9 cellular contexts compared by ENCODE assay signal in genomic region chr17:3796110-3796821, GRCh38. TPM values are rescaled to one million over a fixed set of nuclear protein-coding genes. Genes with fewer than 3 reads are reported as not detected.
DNase-seq lines count a peak whose midpoint lies in the region; ATAC-seq and TF ChIP-seq lines count a peak whose summit lies in the region.
"Had no signal": no experiment of that assay in that cellular context is flagged by ENCODE, and none has a peak within 500 bp of the region (broad histone marks: within the 10 kb centered on the region; RNA-seq: fewer than 3 reads in every experiment).

No MANE protein-coding gene starts in this region.

- H3K36me3 ChIP-seq in IMR-90 (ENCODE audit: control insufficient read depth, insufficient read depth, low read length) (no peaks in the 10 kb centered on the region), esophagus squamous epithelium (no peaks in the 10 kb centered on the region)
- H3K36me3 ChIP-seq: heart left ventricle had no signal

- intact Hi-C loops in IMR-90 (cut with micrococcal nuclease) (no loop called here), esophagus squamous epithelium (cut with DNase I) (no loop called here)
- intact Hi-C loops in activated T-helper 2 cell treated with anti-CD3 and anti-CD28 coated beads, Interferon-gamma antibody, Interleukin-2, Interleukin-4, amounts not matched to agents 10 μg/mL and 5 μg/mL and 100 μg/mL, durations not matched to agents 14 hours and 24 hours and 36 hours (cut with micrococcal nuclease) = loop anchor here (1.0 to 5.0 kb wide), 2 partner anchors 31 to 84 kb away; no protein-coding TSS in a partner anchor

- CTCF ChIA-PET in IMR-90 (lab: Yijun Ruan, JAX) = interaction anchor here (2.3 kb wide), 1 partner anchor 58 kb away, joined by 5 read pairs; no protein-coding TSS in a partner anchor

- no peak overlapping the region for H3K4me3 ChIP-seq in IMR-90 (ENCODE audit: insufficient read depth, low read depth, low read length)
- H3K4me3 ChIP-seq in esophagus squamous epithelium = no peak overlapping the region
- H3K4me3 ChIP-seq: heart left ventricle had no signal

- H3K27me3 ChIP-seq in IMR-90 (ENCODE audit: control insufficient read depth, insufficient read depth, low read length) = no peaks in the 10 kb centered on the region
- H3K27me3 ChIP-seq in esophagus squamous epithelium = no peaks in the 10 kb centered on the region
- H3K27me3 ChIP-seq: heart left ventricle had no signal

- no peak overlapping the region for H3K18ac ChIP-seq in IMR-90 (ENCODE audit: low read depth, low read length)

- H2BK20ac ChIP-seq in IMR-90 (ENCODE audit: low read depth, low read length) = no peak overlapping the region

- H3K79me1 ChIP-seq in IMR-90 (ENCODE audit: low read depth in 1 of 2, low read length in 2 of 2) = peaks cover 0 to 6% of the 10 kb centered on the region in 2 experiments; a peak in 2 of 4 replicates

- H4K20me1 ChIP-seq in IMR-90 (ENCODE audit: insufficient read depth, low read length) = no peaks in the 10 kb centered on the region; the same call in 1 of the 2 replicates

- DNase-seq in IMR-90 (no peak), midbrain (lab: John Stamatoyannopoulos, UW) (no peak), NCI-H526 (lab: John Stamatoyannopoulos, UW) (no peak), esophagus squamous epithelium (lab: John Stamatoyannopoulos, UW) (no peak), NOMO-1 treated with dmso at 0.1 percent for 144 hours (lab: John Stamatoyannopoulos, UW; ENCODE audit: unreplicated experiment) (no peak)
- peak; percentile 68 for DNase-seq in activated T-helper 2 cell treated with anti-CD3 and anti-CD28 coated beads, Interferon-gamma antibody, Interleukin-2, Interleukin-4, amounts not matched to agents 10 μg/mL and 5 μg/mL and 100 μg/mL, durations not matched to agents 14 hours and 24 hours and 36 hours (ENCODE audit: low spot score)
- DNase-seq in stimulated activated CD4-positive, alpha-beta T cell treated with anti-CD3 and anti-CD28 coated beads, Interleukin-2, amount 100 ng/mL, for 48 hours = peak; percentile 50 to 60
- DNase-seq: heart left ventricle had no signal

- WGBS in IMR-90 (ENCODE audit: extremely low coverage in 2 of 2, insufficient read length in 1 of 2), 2 experiments = 74% methylated on average over 4 of the region's 17 CpGs; no CpG with 5 or more reads in 1 of the 2 experiments
- WGBS in esophagus squamous epithelium, 2 donors = 68 to 71% methylated on average over 5 to 11 of the region's 17 CpGs

- H3K56ac ChIP-seq in IMR-90 (ENCODE audit: extremely low read depth, insufficient read depth, low read length) = no peak overlapping the region

- no peak for TF ChIP-seq RAD21 in IMR-90 (IDR thresholded peaks at IDR 0.05; ENCODE audit: low read length)

- H3K36me3 Mint-ChIP-seq in activated T-helper 2 cell treated with anti-CD3 and anti-CD28 coated beads, Interferon-gamma antibody, Interleukin-2, Interleukin-4, amounts not matched to agents 10 μg/mL and 5 μg/mL and 100 μg/mL, durations not matched to agents 14 hours and 24 hours and 36 hours (ENCODE audit: low read depth) = no peaks in the 10 kb centered on the region

- peak overlapping the region; percentile 57 for H2AK9ac ChIP-seq in IMR-90 (replicated peaks; ENCODE audit: low read depth, low read length, poor library complexity)

- H4K8ac ChIP-seq in IMR-90 (ENCODE audit: low read depth in 2 of 2, low read length in 2 of 2) = no peak overlapping the region

- 0 out of 2 replicates have a peak overlapping the region, but pooled peaks have one; percentile 35 for H2AK5ac ChIP-seq in IMR-90 (ENCODE audit: low read depth, low read length)

- ATAC-seq in GM19463 (IDR thresholded peaks at IDR 0.05; ENCODE audit: unreplicated experiment) (peak; percentile 83), IMR-90 (ENCODE audit: low read depth) (no peak)

- H3K4me1 ChIP-seq in IMR-90 (ENCODE audit: control insufficient read depth, insufficient read depth, low read length) = peaks cover 16% of the 10 kb centered on the region
- peaks cover 0 to 23% (median 10%) of the 10 kb centered on the region in 3 donors for H3K4me1 ChIP-seq in esophagus squamous epithelium

- H3K9me3 ChIP-seq in IMR-90 (ENCODE audit: control insufficient read depth, insufficient read depth, low read length) = no peaks in the 10 kb centered on the region
- H3K9me3 ChIP-seq in esophagus squamous epithelium = no peaks in the 10 kb centered on the region
- H3K9me3 ChIP-seq: heart left ventricle had no signal

- no peak overlapping the region for H4K5ac ChIP-seq in IMR-90 (ENCODE audit: low read depth, low read length)

- H3K9ac ChIP-seq in IMR-90 (ENCODE audit: low read depth, low read length) = no peak overlapping the region

- H3K4ac ChIP-seq in IMR-90 (ENCODE audit: low read depth, low read length) = no peak overlapping the region

- TF ChIP-seq CTCF in IMR-90 (conservative IDR thresholded peaks at IDR 0.05; ENCODE audit: low read depth, low read length) (no peak), esophagus squamous epithelium (IDR thresholded peaks at IDR 0.05) (no peak)

- in situ Hi-C loops in IMR-90 (cut with MboI; ENCODE audit: low sequenced_read_pairs) = no loop called here

- H3K14ac ChIP-seq in IMR-90 (replicated peaks; ENCODE audit: low read depth, low read length) = no peak overlapping the region

- H2BK120ac ChIP-seq in IMR-90 (ENCODE audit: low read depth, low read length) = no peak overlapping the region

- peaks cover 50% of the 10 kb centered on the region for H3K4me1 Mint-ChIP-seq in activated T-helper 2 cell treated with anti-CD3 and anti-CD28 coated beads, Interferon-gamma antibody, Interleukin-2, Interleukin-4, amounts not matched to agents 10 μg/mL and 5 μg/mL and 100 μg/mL, durations not matched to agents 14 hours and 24 hours and 36 hours (ENCODE audit: low read depth)

- dilution Hi-C loops in IMR-90 (cut with HindIII; ENCODE audit: low sequenced_read_pairs, unreplicated experiment) = no loop called here

- no peak overlapping the region for H4K91ac ChIP-seq in IMR-90 (ENCODE audit: insufficient read depth, low read depth, low read length)

- no TSS peak for BruUV-seq in IMR-90 (replicated peaks; lab: Mats Ljungman, UMichigan)

- TF ChIP-seq POLR2A in IMR-90 (IDR thresholded peaks at IDR 0.05; ENCODE audit: low read depth, low read length) = no peak
- TF ChIP-seq POLR2A in esophagus squamous epithelium (IDR thresholded peaks at IDR 0.05) = no peak

- no peaks in the 10 kb centered on the region for H3K9me3 Mint-ChIP-seq in activated T-helper 2 cell treated with anti-CD3 and anti-CD28 coated beads, Interferon-gamma antibody, Interleukin-2, Interleukin-4, amounts not matched to agents 10 μg/mL and 5 μg/mL and 100 μg/mL, durations not matched to agents 14 hours and 24 hours and 36 hours

- H3K27ac ChIP-seq in IMR-90 (ENCODE audit: insufficient read depth, low read length) = no peak overlapping the region
- no peak overlapping the region for H3K27ac ChIP-seq in esophagus squamous epithelium
- H3K27ac ChIP-seq: heart left ventricle had no signal

- POLR2A ChIA-PET in IMR-90 (lab: Charles Lee; ENCODE audit: unreplicated experiment) = no interaction called here

- no peaks in the 10 kb centered on the region for H3K27me3 Mint-ChIP-seq in activated T-helper 2 cell treated with anti-CD3 and anti-CD28 coated beads, Interferon-gamma antibody, Interleukin-2, Interleukin-4, amounts not matched to agents 10 μg/mL and 5 μg/mL and 100 μg/mL, durations not matched to agents 14 hours and 24 hours and 36 hours (ENCODE audit: low read depth)

- no peak overlapping the region for H3K4me2 ChIP-seq in IMR-90 (ENCODE audit: low read depth, low read length)

- H3K23ac ChIP-seq in IMR-90 (ENCODE audit: low read depth, low read length) = no peak overlapping the region

- no peak overlapping the region for H2BK15ac ChIP-seq in IMR-90 (ENCODE audit: low read depth, low read length)

- peaks cover 16% of the 10 kb centered on the region for H3K9me1 ChIP-seq in IMR-90 (ENCODE audit: insufficient read depth, low read length)

- H2AFZ ChIP-seq in IMR-90 (replicated peaks; ENCODE audit: low read length, poor library complexity) = peak overlapping the region; percentile 51

- no peak overlapping the region for H3K4me3 Mint-ChIP-seq in activated T-helper 2 cell treated with anti-CD3 and anti-CD28 coated beads, Interferon-gamma antibody, Interleukin-2, Interleukin-4, amounts not matched to agents 10 μg/mL and 5 μg/mL and 100 μg/mL, durations not matched to agents 14 hours and 24 hours and 36 hours (ENCODE audit: low read depth)

- no peak overlapping the region for H2BK5ac ChIP-seq in IMR-90 (ENCODE audit: low read depth, low read length, poor library complexity, severe bottlenecking)

- peak overlapping the region; percentile 10 for H3K27ac Mint-ChIP-seq in activated T-helper 2 cell treated with anti-CD3 and anti-CD28 coated beads, Interferon-gamma antibody, Interleukin-2, Interleukin-4, amounts not matched to agents 10 μg/mL and 5 μg/mL and 100 μg/mL, durations not matched to agents 14 hours and 24 hours and 36 hours

TF ChIP-seq in IMR-90, 13 proteins besides CTCF, POLR2A, EP300 and RAD21 (continues in another document):
- TF ChIP-seq CHD1 (IDR thresholded peaks at IDR 0.05; ENCODE audit: low read depth, low read length) (no peak), SMC3 (IDR thresholded peaks at IDR 0.05; ENCODE audit: low read depth, low read length) (no peak), NFE2L2 (IDR thresholded peaks at IDR 0.05; ENCODE audit: low read depth, low read length) (no peak), RFX5 (IDR thresholded peaks at IDR 0.05; ENCODE audit: low read depth, low read length) (no peak), MXI1 (IDR thresholded peaks at IDR 0.05; ENCODE audit: borderline replicate concordance, low read depth, low read length) (no peak), MAZ (IDR thresholded peaks at IDR 0.05; ENCODE audit: borderline replicate concordance, low read depth, low read length) (no peak), FOS (IDR thresholded peaks at IDR 0.05; ENCODE audit: low read depth, low read length) (no peak)

RNA-seq across cellular contexts. Expression of gene ITGAE, which starts 4.7 kb away (rescaled TPM):
- total RNA-seq in IMR-90 (2012; rRNA removed) (47.8 and 54.1 TPM in 2 replicates), esophagus squamous epithelium (10 to 100 TPM in 3 of 4 donors, 1 to 10 TPM in 1; 5.7 to 40.5 (median 26.9) TPM)
- polyA plus RNA-seq in IMR-90 (2012; rRNA removed) = 57.8 and 60.8 TPM in 2 replicates
- polyA plus RNA-seq in IMR-90 (2012; cell fraction: cytosol; rRNA removed) = 57.4 and 63.7 TPM in 2 replicates
- polyA plus RNA-seq in IMR-90 (2012; cell fraction: nucleus; rRNA removed; ENCODE audit: low replicate concordance) = 15.2 and 56.8 TPM in 2 replicates
- 36.2 and 42.4 TPM in 2 replicates for total RNA-seq in activated T-helper 2 cell treated with anti-CD3 and anti-CD28 coated beads, Interferon-gamma antibody, Interleukin-2, Interleukin-4, amounts not matched to agents 10 μg/mL and 5 μg/mL and 100 μg/mL, durations not matched to agents 14 hours and 24 hours and 36 hours

RNA-seq across cellular contexts. Expression of gene NCBP3, which starts 49.8 kb away (rescaled TPM):
- total RNA-seq in IMR-90 (2012; rRNA removed) (10.8 and 15.6 TPM in 2 replicates), esophagus squamous epithelium (10 to 100 TPM; 12.1 to 26.1 (median 17.1) TPM)
- 13.5 and 21.0 TPM in 2 replicates for polyA plus RNA-seq in IMR-90 (2012; rRNA removed)
- 2.5 and 4.0 TPM in 2 replicates for polyA plus RNA-seq in IMR-90 (2012; cell fraction: cytosol; rRNA removed)
- polyA plus RNA-seq in IMR-90 (2012; cell fraction: nucleus; rRNA removed; ENCODE audit: low replicate concordance) = 10.1 and 46.4 TPM in 2 replicates
- 49.2 and 57.2 TPM in 2 replicates for total RNA-seq in activated T-helper 2 cell treated with anti-CD3 and anti-CD28 coated beads, Interferon-gamma antibody, Interleukin-2, Interleukin-4, amounts not matched to agents 10 μg/mL and 5 μg/mL and 100 μg/mL, durations not matched to agents 14 hours and 24 hours and 36 hours

Comparison
In these comparisons a context has a peak if more than half of its experiments do, and no peak if none do; other contexts are left out.
1. DNase-seq: peak in activated T-helper 2 cell treated with anti-CD3 and anti-CD28 coated beads, Interferon-gamma antibody, Interleukin-2, Interleukin-4, amounts not matched to agents 10 μg/mL and 5 μg/mL and 100 μg/mL, durations not matched to agents 14 hours and 24 hours and 36 hours (single experiment) and stimulated activated CD4-positive, alpha-beta T cell treated with anti-CD3 and anti-CD28 coated beads, Interleukin-2, amount 100 ng/mL, for 48 hours (2 of 2); none in IMR-90 (single experiment), midbrain (single experiment), NCI-H526 (0 of 2), esophagus squamous epithelium (single experiment) and NOMO-1 treated with dmso at 0.1 percent for 144 hours (single experiment).